ENCODE assay signal across 8 cellular contexts in the genomic region with DNA sequence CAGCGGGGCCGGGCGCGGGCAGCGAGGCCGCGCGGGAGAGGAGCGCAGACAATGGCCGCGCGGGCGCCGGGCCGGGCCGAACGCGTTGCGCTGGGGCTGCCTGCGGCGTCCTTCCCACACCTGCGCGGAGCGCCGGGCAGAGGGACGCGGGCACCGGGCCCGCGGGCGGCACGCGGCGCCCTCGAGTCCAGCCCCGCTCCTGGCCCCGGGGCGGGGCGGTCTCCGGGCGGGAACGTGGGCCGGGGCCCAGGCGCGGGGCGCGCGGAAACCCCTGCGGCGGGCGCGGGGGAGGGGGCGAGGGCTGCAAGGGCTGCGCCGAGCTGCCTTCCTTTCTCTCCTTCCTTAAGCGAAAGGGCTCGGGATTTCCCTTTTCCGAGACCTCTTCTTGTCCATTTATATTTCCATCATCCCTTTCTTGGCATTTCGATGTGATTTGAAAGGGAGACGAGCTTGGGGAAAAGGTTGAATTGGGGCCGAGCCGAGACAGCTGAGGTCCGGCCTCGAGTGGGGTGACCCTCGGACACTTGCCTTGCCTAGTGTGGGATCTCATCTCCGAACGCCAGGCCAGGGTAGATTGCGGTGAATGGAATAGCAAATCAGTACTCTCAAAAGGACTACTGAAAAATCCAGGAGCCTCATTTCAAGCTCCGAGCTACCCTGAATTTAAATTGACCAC. TPM values are rescaled to one million over a fixed set of nuclear protein-coding genes. Genes with fewer than 3 reads are reported as not detected.
DNase-seq lines count a peak whose midpoint lies in the region; ATAC-seq and FAIRE-seq lines count a peak whose summit lies in the region.

No MANE protein-coding gene starts in this region.

- peaks cover 22% of the 10 kb centered on the region for H3K4me1 ChIP-seq in ectodermal cell (ENCODE audit: control insufficient read depth, insufficient read depth, low read length)

- ATAC-seq in GM19351 (IDR thresholded peaks at IDR 0.05; ENCODE audit: unreplicated experiment) (peak; percentile 41), HG03378 (IDR thresholded peaks at IDR 0.05; ENCODE audit: unreplicated experiment) (peak; percentile 24)

- peak overlapping the region; percentile 81 for H3K4me3 ChIP-seq in ectodermal cell (ENCODE audit: insufficient read depth, low read depth, low read length)

- no peaks in the 10 kb centered on the region for H3K9me3 ChIP-seq in ectodermal cell (ENCODE audit: control insufficient read depth, low read length)

- peaks cover 1% of the 10 kb centered on the region for H3K36me3 ChIP-seq in ectodermal cell (ENCODE audit: control insufficient read depth, insufficient read depth, low read length)

- H3K27ac ChIP-seq in ectodermal cell (ENCODE audit: insufficient read depth, low read depth, low read length, poor library complexity, severe bottlenecking): no peak overlapping the region

- peaks cover 4% of the 10 kb centered on the region for H3K27me3 ChIP-seq in ectodermal cell (ENCODE audit: control insufficient read depth, insufficient read depth, low read length, poor library complexity, severe bottlenecking)

- DNase-seq in DMS53 (lab: John Stamatoyannopoulos, UW): peak; percentile 80
- DNase-seq in SK-N-DZ (ENCODE audit: low spot score): peak; percentile 29
- DNase-seq in midbrain (lab: John Stamatoyannopoulos, UW): peak; percentile 16
- peak; percentile 44 for DNase-seq in urothelium cell line (ENCODE audit: low spot score)
- no peak for DNase-seq in NCI-H187 treated with DMSO at 0.1 percent for 48 hours (lab: John Stamatoyannopoulos, UW)

- FAIRE-seq in urothelium cell line (lab: Jason Lieb, UNC): no peak

- 0 to 1% methylated on average over 69 of the region's 69 CpGs for WGBS in ectodermal cell, 2 experiments

RNA-seq across cellular contexts. Expression of gene KLHL23, which starts 0.7 kb away (rescaled TPM):
- polyA plus RNA-seq in SK-N-DZ (2014; cell fraction: cytosol; rRNA removed): 62.3 and 65.3 TPM in 2 replicates
- polyA plus RNA-seq in SK-N-DZ (2014; cell fraction: nucleus; rRNA removed): 19.6 and 36.5 TPM in 2 replicates
- 75.1 TPM for polyA plus RNA-seq in ectodermal cell (2013, experiment 1 of 4)
- 83.7 TPM for polyA plus RNA-seq in ectodermal cell (2013, experiment 2 of 4)
- polyA plus RNA-seq in ectodermal cell (2013, experiment 3 of 4): 66.1 TPM
- 72.6 TPM for polyA plus RNA-seq in ectodermal cell (2013, experiment 4 of 4)

RNA-seq across cellular contexts. Expression of gene PHOSPHO2, which starts 40.0 kb away (rescaled TPM):
- polyA plus RNA-seq in SK-N-DZ (2014; cell fraction: cytosol; rRNA removed): 16.3 and 17.1 TPM in 2 replicates
- polyA plus RNA-seq in SK-N-DZ (2014; cell fraction: nucleus; rRNA removed): 12.4 and 15.1 TPM in 2 replicates
- 13.4 TPM for polyA plus RNA-seq in ectodermal cell (2013, experiment 1 of 4)
- 17.0 TPM for polyA plus RNA-seq in ectodermal cell (2013, experiment 2 of 4)
- polyA plus RNA-seq in ectodermal cell (2013, experiment 3 of 4): 13.5 TPM
- 13.7 TPM for polyA plus RNA-seq in ectodermal cell (2013, experiment 4 of 4)

RNA-seq across cellular contexts. Expression of gene CFAP210, which starts 40.1 kb away (rescaled TPM):
- polyA plus RNA-seq in SK-N-DZ (2014; cell fraction: cytosol; rRNA removed): 0.07 and 0.09 TPM in 2 replicates
- polyA plus RNA-seq in SK-N-DZ (2014; cell fraction: nucleus; rRNA removed): 0.12 and 0.44 TPM in 2 replicates
- 2.5 TPM for polyA plus RNA-seq in ectodermal cell (2013, experiment 1 of 4)
- 1.5 TPM for polyA plus RNA-seq in ectodermal cell (2013, experiment 2 of 4)
- 3.2 TPM for polyA plus RNA-seq in ectodermal cell (2013, experiment 3 of 4)
- 2.3 TPM for polyA plus RNA-seq in ectodermal cell (2013, experiment 4 of 4)
